In genomic region chr5:143372187-143372829, GRCh38 we compare ENCODE assay signal across 1 cellular context.
TF ChIP-seq lines count a peak whose summit lies in the region.

No MANE protein-coding gene starts in this region.

TF ChIP-seq in IMR-90, 13 proteins besides CTCF, POLR2A, EP300 and RAD21:
- no peak for TF ChIP-seq MXI1 (IDR thresholded peaks at IDR 0.05; ENCODE audit: borderline replicate concordance, low read depth, low read length)
- TF ChIP-seq BHLHE40 (IDR thresholded peaks at IDR 0.05; ENCODE audit: low read depth, low read length): no peak
- no peak for TF ChIP-seq FOS (IDR thresholded peaks at IDR 0.05; ENCODE audit: low read depth, low read length)
- TF ChIP-seq, protein P1, sequence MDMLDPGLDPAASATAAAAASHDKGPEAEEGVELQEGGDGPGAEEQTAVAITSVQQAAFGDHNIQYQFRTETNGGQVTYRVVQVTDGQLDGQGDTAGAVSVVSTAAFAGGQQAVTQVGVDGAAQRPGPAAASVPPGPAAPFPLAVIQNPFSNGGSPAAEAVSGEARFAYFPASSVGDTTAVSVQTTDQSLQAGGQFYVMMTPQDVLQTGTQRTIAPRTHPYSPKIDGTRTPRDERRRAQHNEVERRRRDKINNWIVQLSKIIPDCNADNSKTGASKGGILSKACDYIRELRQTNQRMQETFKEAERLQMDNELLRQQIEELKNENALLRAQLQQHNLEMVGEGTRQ (IDR thresholded peaks at IDR 0.05; ENCODE audit: low read depth, low read length): no peak
- TF ChIP-seq MAFK (IDR thresholded peaks at IDR 0.05; ENCODE audit: low read depth, low read length): no peak
- no peak for TF ChIP-seq CEBPB (IDR thresholded peaks at IDR 0.05; ENCODE audit: low read depth, low read length)
- no peak for TF ChIP-seq ELK1 (IDR thresholded peaks at IDR 0.05; ENCODE audit: borderline replicate concordance, low read depth, low read length)
- no peak for TF ChIP-seq NFE2L2 (IDR thresholded peaks at IDR 0.05; ENCODE audit: low read depth, low read length)
- no peak for TF ChIP-seq CHD1 (IDR thresholded peaks at IDR 0.05; ENCODE audit: low read depth, low read length)
- TF ChIP-seq RCOR1 (IDR thresholded peaks at IDR 0.05; ENCODE audit: insufficient replicate concordance, low read length): no peak
- TF ChIP-seq MAZ (IDR thresholded peaks at IDR 0.05; ENCODE audit: borderline replicate concordance, low read depth, low read length): no peak
- TF ChIP-seq RFX5 (IDR thresholded peaks at IDR 0.05; ENCODE audit: low read depth, low read length): no peak
- no peak for TF ChIP-seq SMC3 (IDR thresholded peaks at IDR 0.05; ENCODE audit: low read depth, low read length)
